Comparison of ENCODE assay signal across 15 cellular contexts in the genomic region with DNA sequence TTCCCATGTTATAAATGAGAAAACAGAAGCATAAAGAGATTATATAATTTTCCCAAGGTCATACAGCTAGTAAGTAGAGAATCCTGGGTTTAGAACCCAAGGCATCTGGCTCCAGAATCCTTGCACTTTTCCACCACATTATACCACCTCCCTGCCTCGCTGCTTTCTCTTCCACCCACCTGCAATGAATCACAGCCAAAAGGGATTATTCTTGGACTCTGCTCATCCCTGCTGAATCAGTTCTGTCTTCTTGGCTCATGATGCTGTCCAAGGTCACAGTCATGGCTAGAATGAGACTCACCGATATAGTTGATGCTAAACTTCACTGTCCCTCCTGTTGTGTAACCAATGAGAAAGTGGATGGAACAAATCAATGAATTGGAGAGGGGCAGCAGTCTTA.
DNase-seq lines count a peak whose midpoint lies in the region; ATAC-seq and TF ChIP-seq lines count a peak whose summit lies in the region.
"Had no signal": no experiment of that assay in that cellular context is flagged by ENCODE, and none has a peak within 500 bp of the region (broad histone marks: within the 10 kb centered on the region; RNA-seq: fewer than 3 reads in every experiment).

No MANE protein-coding gene starts in this region.

- no peak overlapping the region for H3K4me3 ChIP-seq in fibroblast of mammary gland (ENCODE audit: control insufficient read depth, low read depth, low read length)
- H3K4me3 ChIP-seq: GM23338 had no signal

- ATAC-seq in HG02763 (IDR thresholded peaks at IDR 0.05; ENCODE audit: unreplicated experiment) (no peak), GM18858 (IDR thresholded peaks at IDR 0.05; ENCODE audit: unreplicated experiment) (no peak)
- ATAC-seq: CD8-positive, alpha-beta T cell; GM23338 had no signal

- DNase-seq in NCI-H82 (lab: John Stamatoyannopoulos, UW) (peak; percentile 1), NCI-H82 treated with DMSO at 0.1 percent for 48 hours (lab: John Stamatoyannopoulos, UW; ENCODE audit: unreplicated experiment) (no peak), fibroblast of mammary gland (ENCODE audit: low read depth) (peak; percentile 41), putamen (ENCODE audit: low spot score) (peak; percentile 26)
- no peak for DNase-seq in activated CD4-positive, alpha-beta T cell treated with anti-CD3 and anti-CD28 coated beads for 1 hour
- DNase-seq: CD8-positive, alpha-beta T cell; COR-L47; DMS153; DMS79 treated with DMSO at 0.1 percent for 48 hours; EL; GF-D8; H7 had no signal

- TF ChIP-seq CTCF in fibroblast of mammary gland (conservative IDR thresholded peaks at IDR 0.05; ENCODE audit: control insufficient read depth, insufficient read depth, low read depth, low read length), result no peak

Comparison
In these comparisons a context has a peak if more than half of its experiments do, and no peak if none do; other contexts are left out.
1. DNase-seq: peak in NCI-H82 (single experiment), fibroblast of mammary gland (single experiment) and putamen (single experiment); none in NCI-H82 treated with DMSO at 0.1 percent for 48 hours (single experiment) and activated CD4-positive, alpha-beta T cell treated with anti-CD3 and anti-CD28 coated beads for 1 hour (single experiment).